ENCODE assay signal across 1 cellular context in genomic region chr6:63565058-63565726, GRCh38.
A peak's percentile ranks its signal among the peaks of the same experiment; 100 is the strongest.
TF ChIP-seq lines count a peak whose summit lies in the region.

No MANE protein-coding gene starts in this region.

TF ChIP-seq in HepG2, 621 proteins besides CTCF, POLR2A, EP300 and RAD21 (continued from another document and continues in another):
- TF ChIP-seq ZBTB44 (CRISPR knock-in tag; IDR thresholded peaks at IDR 0.05) (no peak), MED1 (CRISPR knock-in tag; IDR thresholded peaks at IDR 0.05) (peak; percentile 91), HHEX (CRISPR knock-in tag; IDR thresholded peaks at IDR 0.05) (peak; percentile 49; the same call in 1 of the 2 replicates), POLR2G (IDR thresholded peaks at IDR 0.05; ENCODE audit: low read depth, low read length) (peak; percentile 49), FOXP1 (IDR thresholded peaks at IDR 0.05) (no peak), FOXP1 (CRISPR knock-in tag; IDR thresholded peaks at IDR 0.05) (peak; percentile 75), ZBTB7A (CRISPR knock-in tag; IDR thresholded peaks at IDR 0.05) (no peak), ZNF343 (CRISPR knock-in tag; IDR thresholded peaks at IDR 0.05) (no peak), SCMH1 (CRISPR knock-in tag; IDR thresholded peaks at IDR 0.05; ENCODE audit: borderline replicate concordance) (no peak), DNMT3B (CRISPR knock-in tag; conservative IDR thresholded peaks at IDR 0.05) (no peak), NR2F2 (IDR thresholded peaks at IDR 0.05; ENCODE audit: borderline replicate concordance, low read depth) (peak; percentile 15; the same call in 1 of the 2 replicates), ZNF24 (IDR thresholded peaks at IDR 0.05) (peak; percentile 64; the same call in 1 of the 2 replicates), SMARCE1 (IDR thresholded peaks at IDR 0.05; ENCODE audit: borderline replicate concordance) (peak; percentile 70; the same call in 1 of the 2 replicates), PITX1 (CRISPR knock-in tag; IDR thresholded peaks at IDR 0.05) (no peak), JUN (CRISPR knock-in tag; IDR thresholded peaks at IDR 0.05) (no peak), TBX2 (CRISPR knock-in tag; IDR thresholded peaks at IDR 0.05; ENCODE audit: borderline replicate concordance) (peak; percentile 23; the same call in 1 of the 2 replicates), CBX2 (IDR thresholded peaks at IDR 0.05; ENCODE audit: low read depth, low read length) (no peak), CBX2 (CRISPR knock-in tag; IDR thresholded peaks at IDR 0.05; ENCODE audit: low read depth) (no peak), POLR2AphosphoS2 (IDR thresholded peaks at IDR 0.05; ENCODE audit: low read depth, low read length) (peak; percentile 58), DMTF1 (CRISPR knock-in tag; IDR thresholded peaks at IDR 0.05) (no peak), DMAP1 (CRISPR knock-in tag; IDR thresholded peaks at IDR 0.05) (peak; percentile 41; the same call in 1 of the 2 replicates), RBM22 (optimal IDR thresholded peaks at IDR 0.05; ENCODE audit: low read length) (peak; percentile 64), ZNF644 (CRISPR knock-in tag; IDR thresholded peaks at IDR 0.05; ENCODE audit: low read depth) (peak; percentile 77), PHB2 (IDR thresholded peaks at IDR 0.05; ENCODE audit: partially characterized antibody) (no peak), KLF11 (CRISPR knock-in tag; IDR thresholded peaks at IDR 0.05) (no peak), ZBTB10 (CRISPR knock-in tag; IDR thresholded peaks at IDR 0.05; ENCODE audit: borderline replicate concordance) (no peak), ZNF556 (CRISPR knock-in tag; IDR thresholded peaks at IDR 0.05; ENCODE audit: borderline replicate concordance) (no peak), MXD3 (CRISPR knock-in tag; IDR thresholded peaks at IDR 0.05) (no peak), LBX2 (CRISPR knock-in tag; IDR thresholded peaks at IDR 0.05; ENCODE audit: borderline replicate concordance) (no peak), PRDM4 (CRISPR knock-in tag; IDR thresholded peaks at IDR 0.05; ENCODE audit: borderline replicate concordance) (no peak), KLF12 (CRISPR knock-in tag; IDR thresholded peaks at IDR 0.05; ENCODE audit: borderline replicate concordance) (no peak), ZNF619 (CRISPR knock-in tag; IDR thresholded peaks at IDR 0.05) (no peak), SNAPC2 (CRISPR knock-in tag; IDR thresholded peaks at IDR 0.05) (no peak), ZNF737 (CRISPR knock-in tag; IDR thresholded peaks at IDR 0.05; ENCODE audit: borderline replicate concordance) (no peak), ASH2L (IDR thresholded peaks at IDR 0.05; ENCODE audit: insufficient read length, low read depth, low read length) (peak; percentile 85), ZC3H4 (CRISPR knock-in tag; IDR thresholded peaks at IDR 0.05; ENCODE audit: borderline replicate concordance) (no peak), RFX3 (CRISPR knock-in tag; IDR thresholded peaks at IDR 0.05) (no peak), MTA3 (CRISPR knock-in tag; IDR thresholded peaks at IDR 0.05) (no peak), SALL1 (CRISPR knock-in tag; IDR thresholded peaks at IDR 0.05) (peak; percentile 55), ARHGAP35 (CRISPR knock-in tag; IDR thresholded peaks at IDR 0.05; ENCODE audit: borderline replicate concordance) (no peak), JUNB (CRISPR knock-in tag; IDR thresholded peaks at IDR 0.05; ENCODE audit: borderline replicate concordance) (no peak), HNF4G (IDR thresholded peaks at IDR 0.05; ENCODE audit: borderline replicate concordance, low read depth, low read length) (peak; percentile 100), HNF4G (CRISPR knock-in tag; IDR thresholded peaks at IDR 0.05; ENCODE audit: borderline replicate concordance, low read depth) (peak; percentile 96), YEATS2 (CRISPR knock-in tag; IDR thresholded peaks at IDR 0.05; ENCODE audit: borderline replicate concordance) (peak; percentile 39; the same call in 1 of the 2 replicates), ZBTB46 (CRISPR knock-in tag; IDR thresholded peaks at IDR 0.05; ENCODE audit: borderline replicate concordance) (no peak), HNRNPUL1 (IDR thresholded peaks at IDR 0.05; ENCODE audit: low read depth, low read length) (no peak), GATAD2A (CRISPR knock-in tag; IDR thresholded peaks at IDR 0.05) (peak; percentile 92), JUND (CRISPR knock-in tag; IDR thresholded peaks at IDR 0.05) (no peak), SRSF4 (IDR thresholded peaks at IDR 0.05; ENCODE audit: low read depth, low read length, poor library complexity, severe bottlenecking) (no peak), KLF16 (CRISPR knock-in tag; IDR thresholded peaks at IDR 0.05) (peak in 1 of 2 experiments; percentile 82; a peak in 1 of 4 replicates), BCL6 (CRISPR knock-in tag; IDR thresholded peaks at IDR 0.05) (peak; percentile 83), THAP9 (CRISPR knock-in tag; IDR thresholded peaks at IDR 0.05; ENCODE audit: borderline replicate concordance) (no peak), ZNF839 (CRISPR knock-in tag; IDR thresholded peaks at IDR 0.05; ENCODE audit: borderline replicate concordance) (no peak), ZNF207 (IDR thresholded peaks at IDR 0.05; ENCODE audit: borderline replicate concordance) (no peak), RELA (CRISPR knock-in tag; IDR thresholded peaks at IDR 0.05) (no peak), ZZZ3 (CRISPR knock-in tag; IDR thresholded peaks at IDR 0.05; ENCODE audit: borderline replicate concordance) (no peak), NR2F6 (IDR thresholded peaks at IDR 0.05) (peak; percentile 71), NR2F6 (CRISPR knock-in tag; IDR thresholded peaks at IDR 0.05) (peak; percentile 64), FIP1L1 (IDR thresholded peaks at IDR 0.05; ENCODE audit: borderline replicate concordance, insufficient read depth, low read depth, low read length) (no peak), SETDB1 (CRISPR knock-in tag; IDR thresholded peaks at IDR 0.05; ENCODE audit: borderline replicate concordance) (no peak), CC2D1A (CRISPR knock-in tag; IDR thresholded peaks at IDR 0.05) (no peak), SP5 (CRISPR knock-in tag; IDR thresholded peaks at IDR 0.05; ENCODE audit: borderline replicate concordance, low read depth) (no peak), NR1H2 (CRISPR knock-in tag; IDR thresholded peaks at IDR 0.05; ENCODE audit: borderline replicate concordance, low read depth) (no peak), JDP2 (CRISPR knock-in tag; IDR thresholded peaks at IDR 0.05; ENCODE audit: borderline replicate concordance) (no peak), ZNF569 (CRISPR knock-in tag; IDR thresholded peaks at IDR 0.05; ENCODE audit: borderline replicate concordance) (no peak), ZNF44 (CRISPR knock-in tag; IDR thresholded peaks at IDR 0.05) (no peak)
